14 cellular contexts compared by ENCODE assay signal in the genomic region with DNA sequence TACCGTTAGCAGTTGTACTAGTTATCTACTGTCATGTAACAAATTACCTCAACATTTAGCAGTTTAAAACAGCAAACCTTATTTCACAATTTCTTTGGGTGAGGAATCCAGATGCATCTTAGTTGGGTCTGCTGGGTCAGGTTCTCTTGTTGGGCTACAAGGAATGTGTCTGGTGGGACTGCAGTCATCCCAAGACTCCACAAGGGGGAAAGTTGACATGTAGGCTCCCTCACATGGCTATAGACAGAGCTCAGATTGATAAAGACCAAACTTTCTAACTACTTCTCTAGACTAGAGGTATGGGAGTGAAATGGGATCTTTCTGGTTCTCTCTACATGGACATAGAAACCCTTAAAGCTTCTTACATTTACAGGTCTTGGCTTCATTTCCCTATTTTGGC.
DNase-seq lines count a peak whose midpoint lies in the region; ATAC-seq and TF ChIP-seq lines count a peak whose summit lies in the region.
"Had no signal": no experiment of that assay in that cellular context is flagged by ENCODE, and none has a peak within 500 bp of the region (broad histone marks: within the 10 kb centered on the region; RNA-seq: fewer than 3 reads in every experiment).

No MANE protein-coding gene starts in this region.

- no peak overlapping the region for H3K4me3 ChIP-seq in HFF-Myc (replicated peaks; ENCODE audit: low read depth, low read length)
- H3K4me3 ChIP-seq: Peyer's patch had no signal

- H3K27me3 Mint-ChIP-seq in activated CD8-positive, alpha-beta T cell treated with anti-CD3 and anti-CD28 coated beads, Interleukin-2, amount 10 ng/mL, durations not matched to agents 7 days and 5 days (ENCODE audit: low read depth) = peaks cover 3% of the 10 kb centered on the region

- no peaks in the 10 kb centered on the region for H3K9me3 Mint-ChIP-seq in activated CD8-positive, alpha-beta T cell treated with anti-CD3 and anti-CD28 coated beads, Interleukin-2, amount 10 ng/mL, durations not matched to agents 7 days and 5 days (ENCODE audit: insufficient read depth)
- H3K9me3 Mint-ChIP-seq: CD8-positive, alpha-beta T cell had no signal

- H3K4me1 Mint-ChIP-seq in activated CD8-positive, alpha-beta T cell treated with anti-CD3 and anti-CD28 coated beads, Interleukin-2, amount 10 ng/mL, durations not matched to agents 7 days and 5 days (ENCODE audit: low read depth) = no peaks in the 10 kb centered on the region
- H3K4me1 Mint-ChIP-seq: T-helper 17 cell had no signal

- CTCF ChIA-PET in activated CD8-positive, alpha-beta T cell treated with anti-CD3 and anti-CD28 coated beads, Interleukin-2, amount 10 ng/mL, durations not matched to agents 7 days and 5 days (lab: Charles Lee) = no interaction called here

- H3K4me3 Mint-ChIP-seq in activated CD8-positive, alpha-beta T cell treated with anti-CD3 and anti-CD28 coated beads, Interleukin-2, amount 10 ng/mL, durations not matched to agents 7 days and 5 days = no peak overlapping the region
- H3K4me3 Mint-ChIP-seq: CD8-positive, alpha-beta T cell; T-helper 17 cell had no signal

- no peaks in the 10 kb centered on the region for H3K36me3 Mint-ChIP-seq in activated CD8-positive, alpha-beta T cell treated with anti-CD3 and anti-CD28 coated beads, Interleukin-2, amount 10 ng/mL, durations not matched to agents 7 days and 5 days (ENCODE audit: low read depth)
- H3K36me3 Mint-ChIP-seq: CD8-positive, alpha-beta T cell had no signal

- peak; percentile 16 for DNase-seq in ELR (ENCODE audit: low read depth)
- DNase-seq in HFF-Myc (ENCODE audit: extremely low read depth, low read depth) = no peak
- DNase-seq in SK-MEL-5 (ENCODE audit: low read depth, low spot score) = peak; percentile 13
- peak; percentile 11 for DNase-seq in iPS DF 4.7 (ENCODE audit: extremely low read depth, low spot score)
- no peak for DNase-seq in GM13977 (ENCODE audit: low spot score)
- no peak for DNase-seq in activated CD8-positive, alpha-beta T cell treated with anti-CD3 and anti-CD28 coated beads, Interleukin-2, amount 10 ng/mL, durations not matched to agents 7 days and 5 days
- DNase-seq in cerebellar nuclear complex (lab: John Stamatoyannopoulos, UW) = no peak
- DNase-seq: CD8-positive, alpha-beta T cell; NCI-H1417 treated with DMSO at 0.1 percent for 48 hours; NCI-H2029 treated with DMSO at 0.1 percent for 48 hours; NCI-H226; Peyer's patch; SHP77; T-helper 17 cell had no signal

- in situ Hi-C loops in SK-MEL-5 (cut with HindIII; ENCODE audit: low pct_unique_long_range_greater_than_20kb, low sequenced_read_pairs) = no loop called here
- in situ Hi-C loops in GM13977 (cut with MboI; ENCODE audit: low pct_unique_long_range_greater_than_20kb, low sequenced_read_pairs, unreplicated experiment) = no loop called here

- TF ChIP-seq CTCF in HFF-Myc (IDR thresholded peaks at IDR 0.05; ENCODE audit: low read depth, low read length, missing control alignments) (peak; percentile 10), GM13977 (IDR thresholded peaks at IDR 0.05; ENCODE audit: extremely low read depth, insufficient read depth, missing control alignments) (no peak)

- no peak overlapping the region for H3K27ac Mint-ChIP-seq in activated CD8-positive, alpha-beta T cell treated with anti-CD3 and anti-CD28 coated beads, Interleukin-2, amount 10 ng/mL, durations not matched to agents 7 days and 5 days
- H3K27ac Mint-ChIP-seq: CD8-positive, alpha-beta T cell; T-helper 17 cell had no signal

- POLR2A ChIA-PET in activated CD8-positive, alpha-beta T cell treated with anti-CD3 and anti-CD28 coated beads, Interleukin-2, amount 10 ng/mL, durations not matched to agents 7 days and 5 days (lab: Charles Lee) = interaction anchor here (0.6 kb wide), 1 partner anchor 494 kb away, joined by 3 read pairs; no protein-coding TSS in a partner anchor

- no peak for ATAC-seq in activated CD8-positive, alpha-beta T cell treated with anti-CD3 and anti-CD28 coated beads, Interleukin-2, amount 10 ng/mL, durations not matched to agents 7 days and 5 days
- ATAC-seq: CD8-positive, alpha-beta T cell; T-helper 17 cell had no signal

Comparison
In these comparisons a context has a peak if more than half of its experiments do, and no peak if none do; other contexts are left out.
1. DNase-seq: peak in ELR (single experiment), SK-MEL-5 (single experiment) and iPS DF 4.7 (single experiment); none in HFF-Myc (single experiment), GM13977 (single experiment), activated CD8-positive, alpha-beta T cell treated with anti-CD3 and anti-CD28 coated beads, Interleukin-2, amount 10 ng/mL, durations not matched to agents 7 days and 5 days (single experiment) and cerebellar nuclear complex (0 of 2).